Comparison of ENCODE assay signal across 38 cellular contexts in genomic region chr10:60163786-60164185, GRCh38.
"Had no signal": no experiment of that assay in that cellular context is flagged by ENCODE, and none has a peak within 500 bp of the region (broad histone marks: within the 10 kb centered on the region; RNA-seq: fewer than 3 reads in every experiment).

No MANE protein-coding gene starts in this region.

- H3K27me3 ChIP-seq: ascending aorta, brain microvascular endothelial cell, breast epithelium had no signal

- H3K9me3 Mint-ChIP-seq: activated CD4-positive, alpha-beta memory T cell treated with anti-CD3 and anti-CD28 coated beads, Interleukin-2, amount 10 ng/mL, durations not matched to agents 7 days and 5 days; activated naive CD4-positive, alpha-beta T cell treated with anti-CD3 and anti-CD28 coated beads, Interleukin-2, amount 10 ng/mL, durations not matched to agents 7 days and 5 days; activated naive CD4-positive, alpha-beta T cell treated with anti-CD3 and anti-CD28 coated beads, Interleukin-2, amount 50 U/mL, for 24 hours; activated naive CD8-positive, alpha-beta T cell treated with anti-CD3 and anti-CD28 coated beads, Interleukin-2, amount 10 ng/mL, durations not matched to agents 7 days and 5 days; activated naive CD8-positive, alpha-beta T cell treated with anti-CD3 and anti-CD28 coated beads, Interleukin-2, amount 50 U/mL, for 24 hours; activated T-helper 2 cell treated with anti-CD3 and anti-CD28 coated beads, Interferon-gamma antibody, Interleukin-2, Interleukin-4, amounts not matched to agents 10 μg/mL and 5 μg/mL and 100 μg/mL, durations not matched to agents 14 hours and 24 hours and 36 hours; central memory CD8-positive, alpha-beta T cell; T-helper 2 cell treated with Interferon-gamma antibody and Interleukin-4, amounts not matched to agents 5 μg/mL and 100 μg/mL, for 36 hours had no signal

- H3K9me3 ChIP-seq: ascending aorta had no signal

- ATAC-seq: activated CD4-positive, alpha-beta T cell treated with anti-CD3 and anti-CD28 coated beads for 36 hours; activated CD4-positive, CD25-positive, alpha-beta regulatory T cell treated with anti-CD3 and anti-CD28 coated beads, Interleukin-2, amount 50 U/mL, for 24 hours; activated CD8-positive, alpha-beta memory T cell treated with anti-CD3 and anti-CD28 coated beads, Interleukin-2, amount 10 ng/mL, durations not matched to agents 7 days and 5 days; activated CD8-positive, alpha-beta T cell treated with anti-CD3 and anti-CD28 coated beads, Interleukin-2, amount 10 ng/mL, durations not matched to agents 7 days and 5 days; activated naive CD8-positive, alpha-beta T cell treated with anti-CD3 and anti-CD28 coated beads, Interleukin-2, amount 50 U/mL, for 24 hours; WTC11 had no signal

- H3K4me3 ChIP-seq: ascending aorta, breast epithelium had no signal

- H3K4me1 ChIP-seq: ascending aorta, breast epithelium had no signal

- H3K27ac Mint-ChIP-seq: activated CD4-positive, alpha-beta memory T cell treated with anti-CD3 and anti-CD28 coated beads, Interleukin-2, amount 10 ng/mL, durations not matched to agents 7 days and 5 days; activated CD8-positive, alpha-beta memory T cell treated with anti-CD3 and anti-CD28 coated beads, Interleukin-2, amount 10 ng/mL, durations not matched to agents 7 days and 5 days; activated CD8-positive, alpha-beta T cell treated with anti-CD3 and anti-CD28 coated beads, Interleukin-2, amount 10 ng/mL, durations not matched to agents 7 days and 5 days; activated naive CD4-positive, alpha-beta T cell treated with anti-CD3 and anti-CD28 coated beads, Interleukin-2, amount 10 ng/mL, durations not matched to agents 7 days and 5 days; activated naive CD4-positive, alpha-beta T cell treated with anti-CD3 and anti-CD28 coated beads, Interleukin-2, amount 50 U/mL, for 24 hours; activated naive CD8-positive, alpha-beta T cell; activated naive CD8-positive, alpha-beta T cell treated with anti-CD3 and anti-CD28 coated beads, Interleukin-2, amount 10 ng/mL, durations not matched to agents 7 days and 5 days; activated naive CD8-positive, alpha-beta T cell treated with anti-CD3 and anti-CD28 coated beads, Interleukin-2, amount 50 U/mL, for 24 hours; activated T-cell treated with anti-CD3 and anti-CD28 coated beads, Interleukin-2, amount 50 U/mL, for 24 hours; activated T-helper 2 cell treated with anti-CD3 and anti-CD28 coated beads, Interferon-gamma antibody, Interleukin-2, Interleukin-4, amounts not matched to agents 10 μg/mL and 5 μg/mL and 100 μg/mL, durations not matched to agents 14 hours and 24 hours and 36 hours; T-helper 1 cell treated with Interleukin-12 subunit alpha and Interleukin-12 subunit beta and Interleukin-4 antibody, amounts not matched to agents 30 μg/mL and 1 μg/mL, for 36 hours; T-helper 2 cell treated with Interferon-gamma antibody and Interleukin-4, amounts not matched to agents 5 μg/mL and 100 μg/mL, for 36 hours; WTC11 had no signal

- H3K4me3 Mint-ChIP-seq: activated CD4-positive, alpha-beta memory T cell treated with anti-CD3 and anti-CD28 coated beads, Interleukin-2, amount 10 ng/mL, durations not matched to agents 7 days and 5 days; activated CD4-positive, alpha-beta T cell treated with anti-CD3 and anti-CD28 coated beads for 36 hours; activated CD4-positive, alpha-beta T cell treated with anti-CD3 and anti-CD28 coated beads, Interleukin-2, amount 10 ng/mL, durations not matched to agents 7 days and 5 days; activated CD8-positive, alpha-beta memory T cell treated with anti-CD3 and anti-CD28 coated beads, Interleukin-2, amount 10 ng/mL, durations not matched to agents 7 days and 5 days; activated CD8-positive, alpha-beta T cell treated with anti-CD3 and anti-CD28 coated beads, Interleukin-2, amount 10 ng/mL, durations not matched to agents 7 days and 5 days; activated naive CD4-positive, alpha-beta T cell treated with anti-CD3 and anti-CD28 coated beads, Interleukin-2, amount 10 ng/mL, durations not matched to agents 7 days and 5 days; activated naive CD4-positive, alpha-beta T cell treated with anti-CD3 and anti-CD28 coated beads, Interleukin-2, amount 50 U/mL, for 24 hours; activated naive CD8-positive, alpha-beta T cell; activated naive CD8-positive, alpha-beta T cell treated with anti-CD3 and anti-CD28 coated beads, Interleukin-2, amount 10 ng/mL, durations not matched to agents 7 days and 5 days; activated naive CD8-positive, alpha-beta T cell treated with anti-CD3 and anti-CD28 coated beads, Interleukin-2, amount 50 U/mL, for 24 hours; activated T-cell treated with anti-CD3 and anti-CD28 coated beads, Interleukin-2, amount 50 U/mL, for 24 hours; central memory CD8-positive, alpha-beta T cell; T-helper 1 cell treated with Interleukin-12 subunit alpha and Interleukin-12 subunit beta and Interleukin-4 antibody, amounts not matched to agents 30 μg/mL and 1 μg/mL, for 36 hours; T-helper 2 cell treated with Interferon-gamma antibody and Interleukin-4, amounts not matched to agents 5 μg/mL and 100 μg/mL, for 36 hours; WTC11 had no signal

- H3K27ac ChIP-seq: ascending aorta, brain microvascular endothelial cell, breast epithelium, WERI-Rb-1 had no signal

- H3K4me1 Mint-ChIP-seq: activated CD4-positive, alpha-beta memory T cell treated with anti-CD3 and anti-CD28 coated beads, Interleukin-2, amount 10 ng/mL, durations not matched to agents 7 days and 5 days; activated CD4-positive, alpha-beta T cell treated with anti-CD3 and anti-CD28 coated beads for 36 hours; activated CD4-positive, alpha-beta T cell treated with anti-CD3 and anti-CD28 coated beads, Interleukin-2, amount 10 ng/mL, durations not matched to agents 7 days and 5 days; activated CD8-positive, alpha-beta memory T cell treated with anti-CD3 and anti-CD28 coated beads, Interleukin-2, amount 10 ng/mL, durations not matched to agents 7 days and 5 days; activated naive CD4-positive, alpha-beta T cell treated with anti-CD3 and anti-CD28 coated beads, Interleukin-2, amount 10 ng/mL, durations not matched to agents 7 days and 5 days; activated naive CD4-positive, alpha-beta T cell treated with anti-CD3 and anti-CD28 coated beads, Interleukin-2, amount 50 U/mL, for 24 hours; activated naive CD8-positive, alpha-beta T cell treated with anti-CD3 and anti-CD28 coated beads, Interleukin-2, amount 10 ng/mL, durations not matched to agents 7 days and 5 days; activated naive CD8-positive, alpha-beta T cell treated with anti-CD3 and anti-CD28 coated beads, Interleukin-2, amount 50 U/mL, for 24 hours; central memory CD8-positive, alpha-beta T cell had no signal

- H3K36me3 Mint-ChIP-seq: activated CD8-positive, alpha-beta memory T cell treated with anti-CD3 and anti-CD28 coated beads, Interleukin-2, amount 10 ng/mL, durations not matched to agents 7 days and 5 days; activated naive CD8-positive, alpha-beta T cell; activated naive CD8-positive, alpha-beta T cell treated with anti-CD3 and anti-CD28 coated beads, Interleukin-2, amount 10 ng/mL, durations not matched to agents 7 days and 5 days had no signal

- H3K36me3 ChIP-seq: ascending aorta, brain microvascular endothelial cell, breast epithelium, WERI-Rb-1 had no signal

- H3K27me3 Mint-ChIP-seq: activated CD4-positive, alpha-beta memory T cell treated with anti-CD3 and anti-CD28 coated beads, Interleukin-2, amount 10 ng/mL, durations not matched to agents 7 days and 5 days; activated CD4-positive, alpha-beta T cell treated with anti-CD3 and anti-CD28 coated beads for 36 hours; activated CD4-positive, alpha-beta T cell treated with anti-CD3 and anti-CD28 coated beads, Interleukin-2, amount 10 ng/mL, durations not matched to agents 7 days and 5 days; activated naive CD4-positive, alpha-beta T cell treated with anti-CD3 and anti-CD28 coated beads, Interleukin-2, amount 10 ng/mL, durations not matched to agents 7 days and 5 days; activated naive CD4-positive, alpha-beta T cell treated with anti-CD3 and anti-CD28 coated beads, Interleukin-2, amount 50 U/mL, for 24 hours; activated T-cell treated with anti-CD3 and anti-CD28 coated beads, Interleukin-2, amount 50 U/mL, for 24 hours; central memory CD8-positive, alpha-beta T cell had no signal

- DNase-seq: activated CD4-positive, alpha-beta memory T cell treated with anti-CD3 and anti-CD28 coated beads, Interleukin-2, amount 10 ng/mL, durations not matched to agents 7 days and 5 days; activated CD4-positive, alpha-beta T cell treated with anti-CD3 and anti-CD28 coated beads for 1 hour; activated CD4-positive, alpha-beta T cell treated with anti-CD3 and anti-CD28 coated beads for 36 hours; activated CD4-positive, alpha-beta T cell treated with anti-CD3 and anti-CD28 coated beads for 48 hours; activated CD4-positive, alpha-beta T cell treated with anti-CD3 and anti-CD28 coated beads, Interleukin-2, amount 10 ng/mL, durations not matched to agents 7 days and 5 days; activated CD4-positive, alpha-beta T cell treated with anti-CD3 and anti-CD28 coated beads, Interleukin-2, amount 50 U/mL, for 48 hours; activated CD4-positive, CD25-positive, alpha-beta regulatory T cell; activated CD8-positive, alpha-beta memory T cell treated with anti-CD3 and anti-CD28 coated beads for 24 hours; activated CD8-positive, alpha-beta memory T cell treated with anti-CD3 and anti-CD28 coated beads, Interleukin-2, amount 10 ng/mL, durations not matched to agents 7 days and 5 days; activated CD8-positive, alpha-beta memory T cell treated with anti-CD3 and anti-CD28 coated beads, Interleukin-2, amount 50 U/mL, for 48 hours; activated CD8-positive, alpha-beta T cell treated with anti-CD3 and anti-CD28 coated beads, Interleukin-2, amount 10 ng/mL, durations not matched to agents 7 days and 5 days; activated effector memory CD4-positive, alpha-beta T cell treated with Interleukin-2 at 50 U/mL for 16 hours; activated gamma-delta T cell; activated naive CD4-positive, alpha-beta T cell treated with anti-CD3 and anti-CD28 coated beads, Interleukin-2, amount 10 ng/mL, durations not matched to agents 7 days and 5 days; activated naive CD4-positive, alpha-beta T cell treated with Interleukin-2 at 50 U/mL for 16 hours; activated naive CD8-positive, alpha-beta T cell treated with anti-CD3 and anti-CD28 coated beads, Interleukin-2, amount 10 ng/mL, durations not matched to agents 7 days and 5 days; activated naive CD8-positive, alpha-beta T cell treated with anti-CD3 and anti-CD28 coated beads, Interleukin-2, amount 50 U/mL, for 24 hours; activated T-cell treated with anti-CD3 and anti-CD28 coated beads, Interleukin-2, amount 50 U/mL, for 24 hours; activated T-cell treated with anti-CD3 and anti-CD28 coated beads, Interleukin-2, amount 50 U/mL, for 48 hours; amygdala; anterior cingulate cortex; brain microvascular endothelial cell; caudate nucleus; cerebellar nuclear complex; T-helper 1 cell; T-helper 2 cell; T-helper 9 cell; WERI-Rb-1 had no signal
